ENCODE assay signal across 23 cellular contexts in the genomic region with DNA sequence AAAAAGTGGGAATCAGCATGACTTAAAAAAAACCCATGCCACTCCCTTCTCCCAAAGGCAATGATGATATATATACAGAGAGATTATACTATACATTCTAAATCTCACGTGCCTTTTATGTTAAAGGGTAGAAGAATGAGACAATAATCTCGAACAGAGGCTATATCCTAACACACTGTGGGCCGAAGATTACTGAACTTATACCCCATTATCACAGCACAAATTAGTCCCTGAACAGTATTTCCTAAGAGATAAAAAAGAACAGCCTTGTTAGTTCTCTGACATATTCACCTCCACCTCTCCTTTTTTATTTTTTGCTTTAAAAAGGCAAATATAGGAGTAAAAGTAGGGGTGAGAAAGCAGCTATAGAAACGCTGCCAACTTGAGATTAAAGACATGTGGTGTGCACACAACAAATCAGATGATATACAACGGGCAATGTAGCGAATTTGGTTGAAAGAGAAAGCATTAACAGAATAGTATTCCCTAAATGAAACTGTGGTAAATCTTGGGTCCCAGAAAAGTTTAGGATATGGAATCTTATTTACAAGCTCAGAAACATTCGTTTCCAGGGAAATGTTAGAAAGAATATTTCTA.
DNase-seq lines count a peak whose midpoint lies in the region; ATAC-seq and TF ChIP-seq lines count a peak whose summit lies in the region.
"Had no signal": no experiment of that assay in that cellular context is flagged by ENCODE, and none has a peak within 500 bp of the region (broad histone marks: within the 10 kb centered on the region; RNA-seq: fewer than 3 reads in every experiment).

No MANE protein-coding gene starts in this region.

- intact Hi-C loops in left ventricle myocardium inferior (cut with micrococcal nuclease): no loop called here
- intact Hi-C loops in Right ventricle myocardium superior (cut with DNase I): no loop called here

- no peak for TF ChIP-seq EP300 in suprapubic skin (IDR thresholded peaks at IDR 0.05)

- ATAC-seq in Right ventricle myocardium superior (ENCODE audit: poor library complexity) (no peak), HG03025 (IDR thresholded peaks at IDR 0.05; ENCODE audit: low FRiP score, unreplicated experiment) (no peak)

- DNase-seq in left ventricle myocardium inferior (no peak), Right ventricle myocardium superior (no peak), adipocyte (ENCODE audit: low read depth) (no peak), fibroblast of villous mesenchyme (ENCODE audit: low read depth) (peak; percentile 33), suprapubic skin (ENCODE audit: low spot score in 2 of 2) (no peak), GF-D8 (lab: John Stamatoyannopoulos, UW) (no peak)
- no peak for DNase-seq in activated CD4-positive, CD25-positive, alpha-beta regulatory T cell treated with anti-CD3 and anti-CD28 coated beads, Interleukin-2, amount 50 U/mL, for 72 hours
- DNase-seq: activated CD4-positive, alpha-beta T cell treated with anti-CD3 and anti-CD28 coated beads, Interleukin-2, amount 50 U/mL, for 4 hours; activated effector memory CD4-positive, alpha-beta T cell treated with anti-CD3 and anti-CD28 coated beads, Interleukin-2, amount 50 U/mL, for 16 hours; amniotic stem cell; CD4-positive, CD25-positive, alpha-beta regulatory T cell; dermis blood vessel endothelial cell; DMS53; head of caudate nucleus; KG1; NCI-H1694 treated with DMSO at 0.1 percent for 48 hours; NCI-H526 treated with DMSO at 0.1 percent for 48 hours; stimulated activated CD8-positive, alpha-beta memory T cell treated with anti-CD3 and anti-CD28 coated beads, Interleukin-4, amount 100 ng/mL, for 48 hours had no signal

- peaks cover 3% of the 10 kb centered on the region for H3K9me3 ChIP-seq in left ventricle myocardium inferior (replicated peaks)
- H3K9me3 ChIP-seq in adipocyte (ENCODE audit: control insufficient read depth, low read length): no peaks in the 10 kb centered on the region
- H3K9me3 ChIP-seq in suprapubic skin: no peaks in the 10 kb centered on the region

- no peak overlapping the region for H3K27ac ChIP-seq in left ventricle myocardium inferior (replicated peaks)
- no peak overlapping the region for H3K27ac ChIP-seq in suprapubic skin
- H3K27ac ChIP-seq: 22Rv1, cardiac muscle cell, epithelial cell of prostate, neural progenitor cell had no signal

- H3K27me3 ChIP-seq in left ventricle myocardium inferior (ENCODE audit: low read depth): no peaks in the 10 kb centered on the region
- no peaks in the 10 kb centered on the region for H3K27me3 ChIP-seq in adipocyte (replicated peaks; ENCODE audit: control insufficient read depth, insufficient read depth, low read length)
- no peaks in the 10 kb centered on the region for H3K27me3 ChIP-seq in suprapubic skin
- H3K27me3 ChIP-seq: cardiac muscle cell, neural progenitor cell had no signal

- H3K4me3 ChIP-seq in left ventricle myocardium inferior (peak overlapping the region; percentile 1), adipocyte (ENCODE audit: low read length) (peak overlapping the region; percentile 76), fibroblast of villous mesenchyme (ENCODE audit: low read depth, low read length) (peak overlapping the region; percentile 4), suprapubic skin (peak overlapping the region; percentile 1)
- H3K4me3 ChIP-seq: cardiac muscle cell, neural progenitor cell had no signal

- no peak for TF ChIP-seq CTCF in left ventricle myocardium inferior (IDR thresholded peaks at IDR 0.05; ENCODE audit: borderline replicate concordance)
- no peak for TF ChIP-seq CTCF in fibroblast of villous mesenchyme (IDR thresholded peaks at IDR 0.05; ENCODE audit: insufficient read depth, low read depth, low read length)
- no peak for TF ChIP-seq CTCF in suprapubic skin (IDR thresholded peaks at IDR 0.05)

- H3K36me3 ChIP-seq in left ventricle myocardium inferior: no peaks in the 10 kb centered on the region
- H3K36me3 ChIP-seq in adipocyte (ENCODE audit: control insufficient read depth, insufficient read depth, low read length, severe bottlenecking): no peaks in the 10 kb centered on the region
- no peaks in the 10 kb centered on the region for H3K36me3 ChIP-seq in suprapubic skin
- H3K36me3 ChIP-seq: cardiac muscle cell, neural progenitor cell had no signal

- H3K9ac ChIP-seq in adipocyte (ENCODE audit: low read length): peak overlapping the region; percentile 67
- H3K9ac ChIP-seq: neural progenitor cell had no signal

- 50% methylated on average over 7 of the region's 7 CpGs for WGBS in suprapubic skin

- no peak for TF ChIP-seq POLR2A in suprapubic skin (IDR thresholded peaks at IDR 0.05)

- H3K4me1 ChIP-seq in left ventricle myocardium inferior (peaks cover 8% of the 10 kb centered on the region), adipocyte (ENCODE audit: control insufficient read depth, insufficient read depth, low read length) (peaks cover 19% of the 10 kb centered on the region), suprapubic skin (no peaks in the 10 kb centered on the region)
- H3K4me1 ChIP-seq: neural progenitor cell had no signal

Comparison
In these comparisons a context has a peak if more than half of its experiments do, and no peak if none do; other contexts are left out.
1. H3K4me3 ChIP-seq: peak in every context shown above with its lines; median percentile 76 in adipocyte; 4 in fibroblast of villous mesenchyme; 1 in left ventricle myocardium inferior; 1 in suprapubic skin.